In genomic region chr9:124352616-124353015, GRCh38 we compare ENCODE assay signal across 2 cellular contexts.
TF ChIP-seq lines count a peak whose summit lies in the region.

No MANE protein-coding gene starts in this region.

TF ChIP-seq in WTC11, 78 proteins besides CTCF, POLR2A, EP300 and RAD21:
- no peak for TF ChIP-seq AFF4 (CRISPR knock-in tag; IDR thresholded peaks at IDR 0.05; ENCODE audit: borderline replicate concordance)
- TF ChIP-seq ZBTB43 (CRISPR knock-in tag; IDR thresholded peaks at IDR 0.05): no peak
- TF ChIP-seq SMAD3 (CRISPR knock-in tag; IDR thresholded peaks at IDR 0.05; ENCODE audit: borderline replicate concordance): no peak
- no peak for TF ChIP-seq OVOL2 (CRISPR knock-in tag; IDR thresholded peaks at IDR 0.05; ENCODE audit: borderline replicate concordance)

TF ChIP-seq in GM23338, 12 proteins besides CTCF, POLR2A, EP300 and RAD21:
- TF ChIP-seq ZNF462 (CRISPR knock-in tag; IDR thresholded peaks at IDR 0.05) (no peak), CREB1 (CRISPR knock-in tag; IDR thresholded peaks at IDR 0.05; ENCODE audit: low read depth) (no peak), REST (IDR thresholded peaks at IDR 0.05; ENCODE audit: unreplicated experiment) (no peak), NANOG (IDR thresholded peaks at IDR 0.05; ENCODE audit: borderline replicate concordance) (no peak), STAT1 (IDR thresholded peaks at IDR 0.05; ENCODE audit: unreplicated experiment) (no peak), JUNB (IDR thresholded peaks at IDR 0.05; ENCODE audit: unreplicated experiment) (no peak), EZH2 (IDR thresholded peaks at IDR 0.05; ENCODE audit: low read depth, unreplicated experiment) (no peak), ZNF331 (CRISPR knock-in tag; IDR thresholded peaks at IDR 0.05; ENCODE audit: low read depth) (no peak)
TF ChIP-seq in GM23338: peak in this region for 0.
